In the genomic region with DNA sequence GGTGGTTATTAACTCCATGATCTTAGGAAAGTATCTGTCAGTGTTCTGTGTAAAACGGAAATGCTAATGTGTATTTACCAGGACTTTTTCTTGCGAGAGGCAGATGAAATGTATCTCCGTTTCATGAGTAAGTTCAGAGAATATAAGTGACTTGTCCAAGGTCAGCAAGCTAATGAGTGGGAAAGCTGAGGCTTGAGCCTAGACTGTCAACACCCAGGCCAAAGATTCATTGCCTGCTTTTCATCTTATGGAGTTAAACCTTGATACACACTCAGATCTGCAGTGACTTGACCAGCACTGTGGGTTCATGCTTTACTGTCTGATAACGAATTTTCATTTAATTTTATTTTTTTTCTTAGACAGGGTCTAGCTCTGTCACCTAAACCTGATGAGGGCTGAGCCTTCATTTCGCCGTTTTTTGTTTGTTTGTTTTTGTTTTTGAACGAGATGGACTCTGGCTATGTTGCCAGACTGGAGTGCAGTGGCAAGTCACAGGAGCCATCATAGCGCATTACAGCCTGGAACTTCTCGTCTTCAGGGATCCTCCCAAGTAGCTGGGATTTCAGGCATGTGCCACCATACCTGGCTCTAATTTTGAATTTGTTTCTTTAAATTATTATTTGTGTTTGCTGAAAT, we compare ENCODE assay signal across 8 cellular contexts. TPM values are rescaled to one million over a fixed set of nuclear protein-coding genes. Genes with fewer than 3 reads are reported as not detected.
DNase-seq lines count a peak whose midpoint lies in the region; ATAC-seq and TF ChIP-seq lines count a peak whose summit lies in the region.

No MANE protein-coding gene starts in this region.

- H3K27ac ChIP-seq in ACC112 (ENCODE audit: low read depth, low read length) = peak overlapping the region; percentile 15
- H3K27ac ChIP-seq in HUES48 (ENCODE audit: low read depth, low read length) = peak overlapping the region; percentile 95
- peak overlapping the region; percentile 91 to 92 for H3K27ac ChIP-seq in breast epithelium
- H3K27ac ChIP-seq in mucosa of rectum (ENCODE audit: low read depth in 2 of 2, low read length in 2 of 2) = peak overlapping the region; percentile 88 to 89

- intact Hi-C loops in breast epithelium (cut with DNase I; ENCODE audit: low total_unique reads) = loop anchor here (10.0 kb wide), 1 partner anchor 184 kb away; no protein-coding TSS in a partner anchor

- H3K79me2 ChIP-seq in ACC112 (ENCODE audit: control insufficient read depth, insufficient read depth, low read length, unreplicated experiment) = peaks cover 25% of the 10 kb centered on the region

- no peak for TF ChIP-seq CTCF in breast epithelium (IDR thresholded peaks at IDR 0.05)

- DNase-seq in breast epithelium (ENCODE audit: low spot score in 2 of 2) (no peak), H4 (ENCODE audit: low spot score) (no peak), cerebellum (ENCODE audit: low spot score) (no peak)

- TF ChIP-seq POLR2A in breast epithelium (IDR thresholded peaks at IDR 0.05) = no peak

- no peaks in the 10 kb centered on the region for H3K27me3 ChIP-seq in ACC112 (ENCODE audit: insufficient read depth, low read length)
- H3K27me3 ChIP-seq in HUES48 (ENCODE audit: control insufficient read depth, insufficient read depth, low read length) = no peaks in the 10 kb centered on the region
- H3K27me3 ChIP-seq in breast epithelium = no peaks in the 10 kb centered on the region
- H3K27me3 ChIP-seq in mucosa of rectum (ENCODE audit: control insufficient read depth in 2 of 2, insufficient read depth in 2 of 2, low read length in 2 of 2) = no peaks in the 10 kb centered on the region

- peak overlapping the region; percentile 89 for H3K4me3 ChIP-seq in ACC112 (ENCODE audit: low read depth, low read length)
- peak overlapping the region; percentile 96 for H3K4me3 ChIP-seq in HUES48 (ENCODE audit: low read depth, low read length)
- H3K4me3 ChIP-seq in breast epithelium = peak overlapping the region; percentile 73 to 83 (median 81)
- peak overlapping the region; percentile 94 to 95 for H3K4me3 ChIP-seq in mucosa of rectum (ENCODE audit: low read length in 2 of 2)

- no peak for ATAC-seq in GM21737 (IDR thresholded peaks at IDR 0.05; ENCODE audit: unreplicated experiment)
- ATAC-seq in HG03439 (IDR thresholded peaks at IDR 0.05; ENCODE audit: unreplicated experiment) = no peak

- H3K9ac ChIP-seq in HUES48 (ENCODE audit: low read depth, low read length) = no peak overlapping the region
- H3K9ac ChIP-seq in mucosa of rectum (ENCODE audit: low read depth in 1 of 2, low read length in 2 of 2) = peak overlapping the region; percentile 96 to 98

- H3K4me1 ChIP-seq in ACC112 (ENCODE audit: control insufficient read depth, insufficient read depth, low read length, unreplicated experiment) (peaks cover 14% of the 10 kb centered on the region), HUES48 (ENCODE audit: control insufficient read depth, insufficient read depth, low read length) (peaks cover 4% of the 10 kb centered on the region; the same call in 1 of the 2 replicates), breast epithelium (peaks cover 0 to 5% of the 10 kb centered on the region in 2 donors), mucosa of rectum (ENCODE audit: control insufficient read depth in 2 of 2, insufficient read depth in 2 of 2, low read length in 2 of 2) (peaks cover 18 to 19% of the 10 kb centered on the region in 2 donors)

- H3K36me3 ChIP-seq in ACC112 (ENCODE audit: insufficient read depth, low read length) (peaks cover 18% of the 10 kb centered on the region), HUES48 (ENCODE audit: control insufficient read depth, insufficient read depth, low read length) (peaks cover 55% of the 10 kb centered on the region), breast epithelium (no peaks in the 10 kb centered on the region), mucosa of rectum (ENCODE audit: control insufficient read depth in 2 of 2, insufficient read depth in 2 of 2, low read length in 2 of 2) (peaks cover 21 to 22% of the 10 kb centered on the region in 2 donors)

- H2AFZ ChIP-seq in ACC112 (ENCODE audit: low read length, unreplicated experiment) = peak overlapping the region; percentile 83

- H3K9me3 ChIP-seq in HUES48 (ENCODE audit: control insufficient read depth, insufficient read depth, low read length) (no peaks in the 10 kb centered on the region), breast epithelium (no peaks in the 10 kb centered on the region), mucosa of rectum (ENCODE audit: control insufficient read depth in 2 of 2, low read length in 2 of 2) (no peaks in the 10 kb centered on the region)

RNA-seq across cellular contexts. Expression of a gene that starts 0.9 kb away (rescaled TPM):
- total RNA-seq in breast epithelium (100 to 1,000 TPM; 237 to 315 (median 268) TPM), cerebellum (29.2 TPM)
- total RNA-seq in H4 (2014; rRNA removed; shearing (Covaris generic)) = 256 and 283 TPM in 2 replicates

RNA-seq across cellular contexts. Expression of a gene that starts 7.7 kb away (rescaled TPM):
- total RNA-seq in breast epithelium (10 to 100 TPM; 45.8 to 68.3 (median 62.6) TPM), cerebellum (11.2 TPM)
- 29.2 and 36.1 TPM in 2 replicates for total RNA-seq in H4 (2014; rRNA removed; shearing (Covaris generic))

RNA-seq across cellular contexts. Expression of a gene that starts 10.7 kb away (rescaled TPM):
- total RNA-seq in breast epithelium = 10 to 100 TPM; 10.6 to 80.5 (median 65.2) TPM
- 9.6 and 13.3 TPM in 2 replicates for total RNA-seq in H4 (2014; rRNA removed; shearing (Covaris generic))
- 13.8 TPM for total RNA-seq in cerebellum

RNA-seq across cellular contexts. Expression of a gene that starts 12.2 kb away (rescaled TPM):
- total RNA-seq in breast epithelium (1,000 to 10,000 TPM; 2,845 to 3,909 (median 3,226) TPM), cerebellum (1,638 TPM)
- total RNA-seq in H4 (2014; rRNA removed; shearing (Covaris generic)) = 3,546 and 4,042 TPM in 2 replicates

RNA-seq across cellular contexts. Expression of a gene that starts 15.1 kb away (rescaled TPM):
- 100 to 1,000 TPM; 102 to 119 (median 111) TPM for total RNA-seq in breast epithelium
- total RNA-seq in H4 (2014; rRNA removed; shearing (Covaris generic)) = 93.2 and 96.9 TPM in 2 replicates
- 22.0 TPM for total RNA-seq in cerebellum

Comparison
In these comparisons a context has a peak if more than half of its experiments do, and no peak if none do; other contexts are left out.
1. H3K27ac ChIP-seq: peak in every context shown above with its lines; median percentile 95 in HUES48; 92 in breast epithelium; 88 in mucosa of rectum; 15 in ACC112.